Comparison of ENCODE assay signal across 1 cellular context in genomic region chr21:45152265-45152746, GRCh38.
A peak's percentile ranks its signal among the peaks of the same experiment; 100 is the strongest.
TF ChIP-seq lines count a peak whose summit lies in the region.

No MANE protein-coding gene starts in this region.

TF ChIP-seq in K562, 482 proteins besides CTCF, POLR2A, EP300 and RAD21 (continued from another document):
- TF ChIP-seq YY1 (IDR thresholded peaks at IDR 0.05; ENCODE audit: borderline replicate concordance in 1 of 3, control insufficient read depth in 1 of 3, extremely low read depth in 1 of 3, insufficient read depth in 3 of 3, insufficient read length in 1 of 3, insufficient replicate concordance in 2 of 3, low read depth in 1 of 3, low read length in 2 of 3) (peak in 2 of 3 experiments; percentile 43 to 68), KDM2B (CRISPR knock-in tag; IDR thresholded peaks at IDR 0.05) (no peak), JUN (IDR thresholded peaks at IDR 0.05; ENCODE audit: borderline replicate concordance, low read depth, low read length) (peak; percentile 59; the same call in 1 of the 2 replicates), JUN (CRISPR knock-in tag; IDR thresholded peaks at IDR 0.05; ENCODE audit: borderline replicate concordance) (no peak; the same call in 1 of the 2 replicates), PHF8 (IDR thresholded peaks at IDR 0.05; ENCODE audit: borderline replicate concordance, low read length) (peak; percentile 27; the same call in 1 of the 2 replicates), ZNF76 (CRISPR knock-in tag; IDR thresholded peaks at IDR 0.05; ENCODE audit: borderline replicate concordance) (no peak), ZKSCAN1 (IDR thresholded peaks at IDR 0.05; ENCODE audit: low read depth, low read length) (peak; percentile 60), ZNF589 (CRISPR knock-in tag; IDR thresholded peaks at IDR 0.05; ENCODE audit: low read depth) (0 out of 2 replicates have a peak, but pooled peaks have one; percentile 61), ZNF586 (CRISPR knock-in tag; conservative IDR thresholded peaks at IDR 0.05) (no peak), DMBX1 (CRISPR knock-in tag; IDR thresholded peaks at IDR 0.05; ENCODE audit: borderline replicate concordance) (peak; percentile 57; the same call in 1 of the 2 replicates), MIER1 (IDR thresholded peaks at IDR 0.05; ENCODE audit: low read depth) (no peak), POLR2G (IDR thresholded peaks at IDR 0.05; ENCODE audit: low read depth, low read length) (peak; percentile 74), COPS2 (conservative IDR thresholded peaks at IDR 0.05) (no peak), BHLHE40 (IDR thresholded peaks at IDR 0.05; ENCODE audit: low read length) (peak; percentile 89), ZNF212 (CRISPR knock-in tag; IDR thresholded peaks at IDR 0.05) (no peak), KAT7 (CRISPR knock-in tag; IDR thresholded peaks at IDR 0.05; ENCODE audit: borderline replicate concordance) (no peak), ZSCAN29 (IDR thresholded peaks at IDR 0.05) (no peak), U2AF2 (optimal IDR thresholded peaks at IDR 0.05; ENCODE audit: low read depth, low read length) (no peak), SLC30A9 (CRISPR knock-in tag; IDR thresholded peaks at IDR 0.05) (no peak), ZNF445 (CRISPR knock-in tag; IDR thresholded peaks at IDR 0.05; ENCODE audit: low read depth) (no peak), ZFPM2 (CRISPR knock-in tag; IDR thresholded peaks at IDR 0.05) (0 out of 2 replicates have a peak, but pooled peaks have one; percentile 37), BRD9 (IDR thresholded peaks at IDR 0.05; ENCODE audit: low read depth, partially characterized antibody) (no peak), ZKSCAN8 (CRISPR knock-in tag; IDR thresholded peaks at IDR 0.05) (no peak), ZSCAN32 (CRISPR knock-in tag; IDR thresholded peaks at IDR 0.05) (no peak), NFIX (CRISPR knock-in tag; IDR thresholded peaks at IDR 0.05; ENCODE audit: low read depth) (no peak), ADNP (tag; IDR thresholded peaks at IDR 0.05) (no peak), RFX1 (IDR thresholded peaks at IDR 0.05) (no peak), SIN3B (IDR thresholded peaks at IDR 0.05; ENCODE audit: low read depth) (0 out of 2 replicates have a peak, but pooled peaks have one; percentile 36), MECOM (CRISPR knock-in tag; IDR thresholded peaks at IDR 0.05) (0 out of 2 replicates have a peak, but pooled peaks have one; percentile 33), CEBPB (tag; IDR thresholded peaks at IDR 0.05) (no peak), BCL6 (CRISPR knock-in tag; IDR thresholded peaks at IDR 0.05) (no peak), MEIS2 (IDR thresholded peaks at IDR 0.05; ENCODE audit: partially characterized antibody) (peak; percentile 98), E2F3 (CRISPR knock-in tag; IDR thresholded peaks at IDR 0.05) (no peak), MAZ (CRISPR knock-in tag; conservative IDR thresholded peaks at IDR 0.05 in 1 of 2, IDR thresholded peaks at IDR 0.05 in 1 of 2) (peak; percentile 80 to 81), CBX8 (IDR thresholded peaks at IDR 0.05; ENCODE audit: borderline replicate concordance, extremely low read depth, low read depth, low read length, poor library complexity, severe bottlenecking) (no peak), PHTF2 (CRISPR knock-in tag; IDR thresholded peaks at IDR 0.05) (no peak), NCOA1 (IDR thresholded peaks at IDR 0.05; ENCODE audit: low read depth) (no peak), ZNF583 (CRISPR knock-in tag; IDR thresholded peaks at IDR 0.05) (peak; percentile 60; the same call in 1 of the 2 replicates), CBX3 (IDR thresholded peaks at IDR 0.05; ENCODE audit: borderline replicate concordance in 1 of 2, low read length in 2 of 2) (peak in 1 of 2 experiments; percentile 68; a peak in 1 of 3 replicates), PPARD (CRISPR knock-in tag; IDR thresholded peaks at IDR 0.05) (no peak)
- TF ChIP-seq, protein P1, sequence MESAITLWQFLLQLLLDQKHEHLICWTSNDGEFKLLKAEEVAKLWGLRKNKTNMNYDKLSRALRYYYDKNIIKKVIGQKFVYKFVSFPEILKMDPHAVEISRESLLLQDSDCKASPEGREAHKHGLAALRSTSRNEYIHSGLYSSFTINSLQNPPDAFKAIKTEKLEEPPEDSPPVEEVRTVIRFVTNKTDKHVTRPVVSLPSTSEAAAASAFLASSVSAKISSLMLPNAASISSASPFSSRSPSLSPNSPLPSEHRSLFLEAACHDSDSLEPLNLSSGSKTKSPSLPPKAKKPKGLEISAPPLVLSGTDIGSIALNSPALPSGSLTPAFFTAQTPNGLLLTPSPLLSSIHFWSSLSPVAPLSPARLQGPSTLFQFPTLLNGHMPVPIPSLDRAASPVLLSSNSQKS (CRISPR knock-in tag; IDR thresholded peaks at IDR 0.05), result no peak
- TF ChIP-seq, protein P2, sequence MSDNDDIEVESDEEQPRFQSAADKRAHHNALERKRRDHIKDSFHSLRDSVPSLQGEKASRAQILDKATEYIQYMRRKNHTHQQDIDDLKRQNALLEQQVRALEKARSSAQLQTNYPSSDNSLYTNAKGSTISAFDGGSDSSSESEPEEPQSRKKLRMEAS (CRISPR knock-in tag; IDR thresholded peaks at IDR 0.05), result peak; percentile 99
- TF ChIP-seq, protein P3, sequence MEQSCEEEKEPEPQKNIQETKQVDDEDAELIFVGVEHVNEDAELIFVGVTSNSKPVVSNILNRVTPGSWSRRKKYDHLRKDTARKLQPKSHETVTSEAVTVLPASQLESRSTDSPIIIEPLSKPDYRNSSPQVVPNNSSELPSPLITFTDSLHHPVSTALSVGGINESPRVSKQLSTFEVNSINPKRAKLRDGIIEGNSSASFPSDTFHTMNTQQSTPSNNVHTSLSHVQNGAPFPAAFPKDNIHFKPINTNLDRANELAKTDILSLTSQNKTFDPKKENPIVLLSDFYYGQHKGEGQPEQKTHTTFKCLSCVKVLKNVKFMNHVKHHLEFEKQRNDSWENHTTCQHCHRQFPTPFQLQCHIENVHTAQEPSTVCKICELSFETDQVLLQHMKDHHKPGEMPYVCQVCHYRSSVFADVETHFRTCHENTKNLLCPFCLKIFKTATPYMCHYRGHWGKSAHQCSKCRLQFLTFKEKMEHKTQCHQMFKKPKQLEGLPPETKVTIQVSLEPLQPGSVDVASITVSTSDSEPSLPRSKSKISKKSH (CRISPR knock-in tag; IDR thresholded peaks at IDR 0.05), result no peak
- TF ChIP-seq, protein P4, sequence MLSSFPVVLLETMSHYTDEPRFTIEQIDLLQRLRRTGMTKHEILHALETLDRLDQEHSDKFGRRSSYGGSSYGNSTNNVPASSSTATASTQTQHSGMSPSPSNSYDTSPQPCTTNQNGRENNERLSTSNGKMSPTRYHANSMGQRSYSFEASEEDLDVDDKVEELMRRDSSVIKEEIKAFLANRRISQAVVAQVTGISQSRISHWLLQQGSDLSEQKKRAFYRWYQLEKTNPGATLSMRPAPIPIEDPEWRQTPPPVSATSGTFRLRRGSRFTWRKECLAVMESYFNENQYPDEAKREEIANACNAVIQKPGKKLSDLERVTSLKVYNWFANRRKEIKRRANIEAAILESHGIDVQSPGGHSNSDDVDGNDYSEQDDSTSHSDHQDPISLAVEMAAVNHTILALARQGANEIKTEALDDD (IDR thresholded peaks at IDR 0.05), result peak; percentile 71; the same call in 1 of the 2 replicates
- TF ChIP-seq, protein P5, sequence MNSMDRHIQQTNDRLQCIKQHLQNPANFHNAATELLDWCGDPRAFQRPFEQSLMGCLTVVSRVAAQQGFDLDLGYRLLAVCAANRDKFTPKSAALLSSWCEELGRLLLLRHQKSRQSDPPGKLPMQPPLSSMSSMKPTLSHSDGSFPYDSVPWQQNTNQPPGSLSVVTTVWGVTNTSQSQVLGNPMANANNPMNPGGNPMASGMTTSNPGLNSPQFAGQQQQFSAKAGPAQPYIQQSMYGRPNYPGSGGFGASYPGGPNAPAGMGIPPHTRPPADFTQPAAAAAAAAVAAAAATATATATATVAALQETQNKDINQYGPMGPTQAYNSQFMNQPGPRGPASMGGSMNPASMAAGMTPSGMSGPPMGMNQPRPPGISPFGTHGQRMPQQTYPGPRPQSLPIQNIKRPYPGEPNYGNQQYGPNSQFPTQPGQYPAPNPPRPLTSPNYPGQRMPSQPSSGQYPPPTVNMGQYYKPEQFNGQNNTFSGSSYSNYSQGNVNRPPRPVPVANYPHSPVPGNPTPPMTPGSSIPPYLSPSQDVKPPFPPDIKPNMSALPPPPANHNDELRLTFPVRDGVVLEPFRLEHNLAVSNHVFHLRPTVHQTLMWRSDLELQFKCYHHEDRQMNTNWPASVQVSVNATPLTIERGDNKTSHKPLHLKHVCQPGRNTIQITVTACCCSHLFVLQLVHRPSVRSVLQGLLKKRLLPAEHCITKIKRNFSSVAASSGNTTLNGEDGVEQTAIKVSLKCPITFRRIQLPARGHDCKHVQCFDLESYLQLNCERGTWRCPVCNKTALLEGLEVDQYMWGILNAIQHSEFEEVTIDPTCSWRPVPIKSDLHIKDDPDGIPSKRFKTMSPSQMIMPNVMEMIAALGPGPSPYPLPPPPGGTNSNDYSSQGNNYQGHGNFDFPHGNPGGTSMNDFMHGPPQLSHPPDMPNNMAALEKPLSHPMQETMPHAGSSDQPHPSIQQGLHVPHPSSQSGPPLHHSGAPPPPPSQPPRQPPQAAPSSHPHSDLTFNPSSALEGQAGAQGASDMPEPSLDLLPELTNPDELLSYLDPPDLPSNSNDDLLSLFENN (IDR thresholded peaks at IDR 0.05; ENCODE audit: low read depth in 2 of 2, low read length in 2 of 2), result peak in 1 of 2 experiments; percentile 68; a peak in 1 of 4 replicates
